22 cellular contexts compared by ENCODE assay signal in the genomic region with DNA sequence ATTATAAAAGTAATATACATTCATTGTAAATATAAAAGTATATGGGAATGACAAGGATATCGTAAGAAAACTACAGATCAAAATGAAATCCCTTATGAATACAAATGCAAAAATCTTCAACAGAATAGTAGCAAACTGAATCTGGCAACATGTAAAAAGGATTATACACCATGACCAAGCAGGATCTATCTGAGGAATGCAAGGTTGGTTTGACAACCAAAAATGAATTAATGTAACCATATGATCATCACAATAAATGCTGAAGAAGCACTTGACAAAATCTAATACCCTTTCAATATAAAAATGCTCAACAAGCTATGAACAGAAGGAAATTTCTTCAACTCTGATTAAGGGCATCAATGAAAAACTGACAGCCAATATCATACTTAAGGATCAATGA.
"Had no signal": no experiment of that assay in that cellular context is flagged by ENCODE, and none has a peak within 500 bp of the region (broad histone marks: within the 10 kb centered on the region; RNA-seq: fewer than 3 reads in every experiment).

No MANE protein-coding gene starts in this region.

- H3K9me3 ChIP-seq: esophagus muscularis mucosa, lower lobe of right lung had no signal

- FAIRE-seq: colon, keratinocyte had no signal

- H3K4me1 ChIP-seq: foreskin keratinocyte had no signal

- H3K27ac ChIP-seq: coronary artery, epithelial cell of prostate, esophagus muscularis mucosa, foreskin keratinocyte, gastroesophageal sphincter, heart left ventricle, hepatocyte, left lung, lower lobe of right lung had no signal

- ATAC-seq: foreskin keratinocyte; gastroesophageal sphincter; heart left ventricle; left cardiac atrium; left lung; left ventricle myocardium superior; lower lobe of right lung; mucosa of descending colon; naive thymus-derived CD8-positive, alpha-beta T cell had no signal

- DNase-seq: dermis blood vessel endothelial cell; dorsolateral prefrontal cortex; effector CD4-positive, alpha-beta T cell; effector memory CD4-positive, alpha-beta T cell; foreskin keratinocyte; heart left ventricle; hypothalamus; left cardiac atrium; left lung; left ventricle myocardium superior; lower lobe of right lung; mesenchymal stem cell; mucosa of descending colon; naive B cell; naive thymus-derived CD8-positive, alpha-beta T cell had no signal

- H3K4me2 ChIP-seq: hepatocyte had no signal

- H3K27me3 ChIP-seq: dorsolateral prefrontal cortex, esophagus muscularis mucosa, foreskin keratinocyte, gastroesophageal sphincter, heart left ventricle, hepatocyte, left lung had no signal

- H2AFZ ChIP-seq: hepatocyte had no signal

- H3K4me3 ChIP-seq: coronary artery, dorsolateral prefrontal cortex, esophagus muscularis mucosa, gastroesophageal sphincter, heart left ventricle, hepatocyte, left lung, lower lobe of right lung, mucosa of descending colon had no signal
